In genomic region chr1:6960291-6960758, GRCh38 we compare ENCODE assay signal across 11 cellular contexts.
DNase-seq lines count a peak whose midpoint lies in the region; ATAC-seq, FAIRE-seq and TF ChIP-seq lines count a peak whose summit lies in the region.
"Had no signal": no experiment of that assay in that cellular context is flagged by ENCODE, and none has a peak within 500 bp of the region (broad histone marks: within the 10 kb centered on the region; RNA-seq: fewer than 3 reads in every experiment).

No MANE protein-coding gene starts in this region.

- no peak overlapping the region for H3K27ac Mint-ChIP-seq in neural progenitor cell

- 41% methylated on average over 12 of the region's 12 CpGs for WGBS in esophagus muscularis mucosa

- POLR2A ChIA-PET in endothelial cell of umbilical vein (lab: Charles Lee), result no interaction called here

- no peaks in the 10 kb centered on the region for H3K36me3 ChIP-seq in DOHH2 (ENCODE audit: control insufficient read depth, low read length)
- H3K36me3 ChIP-seq in endothelial cell of umbilical vein (ENCODE audit: control insufficient read depth in 2 of 2, extremely low read depth in 1 of 2, insufficient read depth in 2 of 2, low read length in 2 of 2), result no peaks in the 10 kb centered on the region
- H3K36me3 ChIP-seq in neural progenitor cell, result no peaks in the 10 kb centered on the region
- no peaks in the 10 kb centered on the region for H3K36me3 ChIP-seq in esophagus muscularis mucosa

- H3K27ac ChIP-seq in DOHH2 (ENCODE audit: low read depth, low read length) (peak overlapping the region; percentile 92), endothelial cell of umbilical vein (ENCODE audit: insufficient read depth, low read depth, low read length) (no peak overlapping the region), neural progenitor cell (no peak overlapping the region), esophagus muscularis mucosa (replicated peaks in 1 of 4) (no peak overlapping the region)

- no peaks in the 10 kb centered on the region for H3K36me3 Mint-ChIP-seq in neural progenitor cell

- H2AFZ ChIP-seq in endothelial cell of umbilical vein (ENCODE audit: low read depth, low read length) (no peak overlapping the region), neural progenitor cell (replicated peaks) (no peak overlapping the region)

- H4K20me1 ChIP-seq in DOHH2 (ENCODE audit: control insufficient read depth, insufficient read depth, low read depth, low read length), result no peaks in the 10 kb centered on the region
- no peaks in the 10 kb centered on the region for H4K20me1 ChIP-seq in endothelial cell of umbilical vein (replicated peaks; ENCODE audit: control insufficient read depth, extremely low read depth, insufficient read depth, low read length)
- H4K20me1 ChIP-seq in neural progenitor cell (ENCODE audit: low read depth), result peaks cover 9% of the 10 kb centered on the region

- BruUV-seq in endothelial cell of umbilical vein (replicated peaks; lab: Mats Ljungman, UMichigan), result no TSS peak

- peak overlapping the region; percentile 11 for H3K4me3 Mint-ChIP-seq in neural progenitor cell

- intact Hi-C loops in endothelial cell of umbilical vein (cut with micrococcal nuclease), result loop anchor here (1.0 kb wide), 1 partner anchor 25 kb away; no protein-coding TSS in a partner anchor
- intact Hi-C loops in posterior vena cava (cut with DNase I), result no loop called here
- intact Hi-C loops in esophagus muscularis mucosa (cut with DNase I), result no loop called here

- no peak for FAIRE-seq in endothelial cell of umbilical vein (lab: Jason Lieb, UNC)
- FAIRE-seq: TTC549 had no signal

- TF ChIP-seq EP300 in esophagus muscularis mucosa (IDR thresholded peaks at IDR 0.05), result no peak

- H3K79me2 ChIP-seq in DOHH2 (ENCODE audit: control insufficient read depth, low read length) (no peaks in the 10 kb centered on the region), endothelial cell of umbilical vein (ENCODE audit: control insufficient read depth, insufficient read depth, low read length) (no peaks in the 10 kb centered on the region), neural progenitor cell (ENCODE audit: low read depth) (no peaks in the 10 kb centered on the region)

- H3K4me2 ChIP-seq in DOHH2 (ENCODE audit: low read length) (peak overlapping the region; percentile 6; the same call in 1 of the 2 replicates), endothelial cell of umbilical vein (ENCODE audit: insufficient read depth, low read length) (no peak overlapping the region), neural progenitor cell (no peak overlapping the region)

- H3K4me3 ChIP-seq in DOHH2 (ENCODE audit: low read length) (no peak overlapping the region), endothelial cell of umbilical vein (replicated peaks in 1 of 3; ENCODE audit: insufficient read depth in 1 of 3, low read depth in 1 of 3, low read length in 3 of 3) (no peak overlapping the region), neural progenitor cell (no peak overlapping the region), esophagus muscularis mucosa (no peak overlapping the region)

- DNase-seq in NCI-H460 (ENCODE audit: extremely low read depth, low read depth) (peak; percentile 83), endothelial cell of umbilical vein (ENCODE audit: low read depth, low spot score) (peak; percentile 36), neural progenitor cell (ENCODE audit: low spot score) (no peak), posterior vena cava (ENCODE audit: low spot score) (no peak), esophagus muscularis mucosa (ENCODE audit: extremely low spot score) (no peak)
- DNase-seq: effector memory CD4-positive, alpha-beta T cell; NCI-H345 had no signal

- no peaks in the 10 kb centered on the region for H3K9me2 ChIP-seq in DOHH2 (replicated peaks; ENCODE audit: control insufficient read depth, low read length)

- H3K4me1 ChIP-seq in DOHH2 (ENCODE audit: control insufficient read depth, low read length) (peaks cover 78% of the 10 kb centered on the region), endothelial cell of umbilical vein (ENCODE audit: control insufficient read depth, extremely low read depth, insufficient read depth, low read length) (no peaks in the 10 kb centered on the region), neural progenitor cell (peaks cover 31% of the 10 kb centered on the region), esophagus muscularis mucosa (peaks cover 16 to 35% (median 30%) of the 10 kb centered on the region in 4 donors)

- no peaks in the 10 kb centered on the region for H3K9me3 Mint-ChIP-seq in neural progenitor cell

- TF ChIP-seq CTCF in DOHH2 (IDR thresholded peaks at IDR 0.05; ENCODE audit: low read depth, low read length, poor library complexity, severe bottlenecking) (no peak), endothelial cell of umbilical vein (IDR thresholded peaks at IDR 0.05; ENCODE audit: extremely low read depth in 1 of 2, insufficient read depth in 1 of 2, low read depth in 1 of 2, low read length in 2 of 2) (no peak), neural progenitor cell (IDR thresholded peaks at IDR 0.05) (no peak), esophagus muscularis mucosa (IDR thresholded peaks at IDR 0.05) (no peak)

- no peak overlapping the region for H3K9ac ChIP-seq in endothelial cell of umbilical vein (replicated peaks; ENCODE audit: extremely low read depth, insufficient read depth, low read length)
- H3K9ac ChIP-seq in neural progenitor cell, result no peak overlapping the region

- H3F3A ChIP-seq in DOHH2 (ENCODE audit: control insufficient read depth, insufficient read depth) (peaks cover 11% of the 10 kb centered on the region; the same call in 1 of the 2 replicates), neural progenitor cell (ENCODE audit: low read depth) (peaks cover 16% of the 10 kb centered on the region)

- TF ChIP-seq POLR2A in endothelial cell of umbilical vein (IDR thresholded peaks at IDR 0.05; ENCODE audit: low read depth, low read length) (no peak), esophagus muscularis mucosa (IDR thresholded peaks at IDR 0.05; ENCODE audit: low read depth) (no peak)

- H3K9me1 ChIP-seq in endothelial cell of umbilical vein (replicated peaks; ENCODE audit: control insufficient read depth, extremely low read depth, insufficient read depth, low read length), result no peaks in the 10 kb centered on the region

- H3K27me3 ChIP-seq in DOHH2 (ENCODE audit: control insufficient read depth, low read length), result peaks cover 4% of the 10 kb centered on the region; the same call in 1 of the 2 replicates
- H3K27me3 ChIP-seq in endothelial cell of umbilical vein (ENCODE audit: control insufficient read depth in 2 of 2, insufficient read depth in 2 of 2, low read length in 2 of 2), result peaks cover 0 to 6% of the 10 kb centered on the region in 2 experiments
- no peaks in the 10 kb centered on the region for H3K27me3 ChIP-seq in neural progenitor cell
- H3K27me3 ChIP-seq in esophagus muscularis mucosa, result peaks cover 0 to 53% (median 18%) of the 10 kb centered on the region in 4 donors

- ATAC-seq in GM21423 (IDR thresholded peaks at IDR 0.05; ENCODE audit: unreplicated experiment), result no peak
- ATAC-seq in GM21526 (IDR thresholded peaks at IDR 0.05; ENCODE audit: low FRiP score, unreplicated experiment), result no peak

- peaks cover 65% of the 10 kb centered on the region for H3K4me1 Mint-ChIP-seq in neural progenitor cell

- peaks cover 9% of the 10 kb centered on the region for H3K27me3 Mint-ChIP-seq in neural progenitor cell (ENCODE audit: insufficient read depth, low read depth)

- dilution Hi-C loops in endothelial cell of umbilical vein (cut with MboI; ENCODE audit: extremely low pct_ligation_motif_present, low sequenced_read_pairs), result no loop called here

- CTCF ChIA-PET in endothelial cell of umbilical vein (lab: Charles Lee), result interaction anchor here (0.5 to 2.6 kb wide), 6 partner anchors 9 to 110 kb away, joined by 3 to 9 read pairs (median 4); no protein-coding TSS in a partner anchor

- no peaks in the 10 kb centered on the region for H3K9me3 ChIP-seq in DOHH2 (ENCODE audit: control insufficient read depth, insufficient read depth, low read length)
- no peaks in the 10 kb centered on the region for H3K9me3 ChIP-seq in endothelial cell of umbilical vein (replicated peaks; ENCODE audit: control insufficient read depth, insufficient read depth, low read length)
- H3K9me3 ChIP-seq in neural progenitor cell (ENCODE audit: low read depth), result no peaks in the 10 kb centered on the region
- H3K9me3 ChIP-seq in esophagus muscularis mucosa, result no peaks in the 10 kb centered on the region

TF ChIP-seq in endothelial cell of umbilical vein, 7 proteins besides CTCF, POLR2A, EP300 and RAD21:
- no peak for TF ChIP-seq JUN (IDR thresholded peaks at IDR 0.05; ENCODE audit: borderline replicate concordance, insufficient read depth, insufficient read length, low read depth)
- TF ChIP-seq MAX (IDR thresholded peaks at IDR 0.05; ENCODE audit: insufficient read depth, insufficient read length), result no peak

Comparison
In these comparisons a context has a peak if more than half of its experiments do, and no peak if none do; other contexts are left out.
1. DNase-seq: peak in NCI-H460 (single experiment) and endothelial cell of umbilical vein (single experiment); none in neural progenitor cell (single experiment), posterior vena cava (single experiment) and esophagus muscularis mucosa (single experiment).